ENCODE assay signal across 1 cellular context in the genomic region with DNA sequence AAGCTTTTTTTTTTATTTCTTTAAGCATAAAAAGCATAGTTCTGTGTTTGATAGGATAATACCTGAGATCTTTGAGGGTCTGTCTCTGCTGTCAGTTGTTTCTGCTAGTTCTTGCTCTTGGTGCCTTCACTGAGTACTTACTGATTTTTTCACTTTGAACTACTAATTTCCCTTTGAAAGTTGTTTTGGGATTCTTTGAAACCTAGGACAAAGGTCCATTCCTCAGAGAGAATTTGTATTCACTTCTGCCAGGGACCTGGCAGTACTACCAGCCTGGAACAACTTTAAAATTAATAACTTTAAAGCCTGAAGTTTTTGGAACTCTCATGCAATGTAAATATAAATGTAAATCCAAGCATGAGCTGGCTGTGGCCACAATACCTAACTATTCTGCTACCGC.
TF ChIP-seq lines count a peak whose summit lies in the region.

No MANE protein-coding gene starts in this region.

TF ChIP-seq in HepG2, 621 proteins besides CTCF, POLR2A, EP300 and RAD21 (continued from another document):
- TF ChIP-seq ZNF703 (CRISPR knock-in tag; IDR thresholded peaks at IDR 0.05; ENCODE audit: borderline replicate concordance) (no peak), TBL1XR1 (IDR thresholded peaks at IDR 0.05; ENCODE audit: borderline replicate concordance, low read length, partially characterized antibody) (no peak), ZNF17 (CRISPR knock-in tag; IDR thresholded peaks at IDR 0.05) (no peak), ELF3 (CRISPR knock-in tag; IDR thresholded peaks at IDR 0.05) (no peak), ZBTB3 (CRISPR knock-in tag; IDR thresholded peaks at IDR 0.05; ENCODE audit: borderline replicate concordance, low read depth) (no peak), SMARCE1 (IDR thresholded peaks at IDR 0.05; ENCODE audit: borderline replicate concordance) (no peak)
- TF ChIP-seq, protein P1, sequence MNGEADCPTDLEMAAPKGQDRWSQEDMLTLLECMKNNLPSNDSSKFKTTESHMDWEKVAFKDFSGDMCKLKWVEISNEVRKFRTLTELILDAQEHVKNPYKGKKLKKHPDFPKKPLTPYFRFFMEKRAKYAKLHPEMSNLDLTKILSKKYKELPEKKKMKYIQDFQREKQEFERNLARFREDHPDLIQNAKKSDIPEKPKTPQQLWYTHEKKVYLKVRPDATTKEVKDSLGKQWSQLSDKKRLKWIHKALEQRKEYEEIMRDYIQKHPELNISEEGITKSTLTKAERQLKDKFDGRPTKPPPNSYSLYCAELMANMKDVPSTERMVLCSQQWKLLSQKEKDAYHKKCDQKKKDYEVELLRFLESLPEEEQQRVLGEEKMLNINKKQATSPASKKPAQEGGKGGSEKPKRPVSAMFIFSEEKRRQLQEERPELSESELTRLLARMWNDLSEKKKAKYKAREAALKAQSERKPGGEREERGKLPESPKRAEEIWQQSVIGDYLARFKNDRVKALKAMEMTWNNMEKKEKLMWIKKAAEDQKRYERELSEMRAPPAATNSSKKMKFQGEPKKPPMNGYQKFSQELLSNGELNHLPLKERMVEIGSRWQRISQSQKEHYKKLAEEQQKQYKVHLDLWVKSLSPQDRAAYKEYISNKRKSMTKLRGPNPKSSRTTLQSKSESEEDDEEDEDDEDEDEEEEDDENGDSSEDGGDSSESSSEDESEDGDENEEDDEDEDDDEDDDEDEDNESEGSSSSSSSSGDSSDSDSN (CRISPR knock-in tag; IDR thresholded peaks at IDR 0.05) = no peak
- TF ChIP-seq, protein P2, sequence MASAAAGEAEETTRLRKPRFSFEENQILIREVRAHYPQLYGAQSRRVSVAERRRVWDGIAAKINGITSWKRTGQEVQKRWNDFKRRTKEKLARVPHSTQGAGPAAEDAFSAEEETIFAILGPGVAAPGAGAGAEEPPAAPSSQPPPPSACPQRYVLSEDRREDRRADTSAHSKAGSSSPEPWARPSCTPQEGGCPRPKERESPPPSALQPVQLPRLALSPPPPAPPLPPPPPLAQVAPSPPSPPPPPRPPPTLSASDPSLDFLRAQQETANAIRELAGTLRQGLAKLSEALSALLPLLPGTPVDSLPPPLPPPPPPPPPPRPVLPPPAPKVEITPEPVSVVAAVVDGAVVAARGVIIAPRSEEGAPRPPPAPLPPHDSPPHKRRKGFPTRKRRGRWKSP (CRISPR knock-in tag; IDR thresholded peaks at IDR 0.05) = no peak
- TF ChIP-seq, protein P3, sequence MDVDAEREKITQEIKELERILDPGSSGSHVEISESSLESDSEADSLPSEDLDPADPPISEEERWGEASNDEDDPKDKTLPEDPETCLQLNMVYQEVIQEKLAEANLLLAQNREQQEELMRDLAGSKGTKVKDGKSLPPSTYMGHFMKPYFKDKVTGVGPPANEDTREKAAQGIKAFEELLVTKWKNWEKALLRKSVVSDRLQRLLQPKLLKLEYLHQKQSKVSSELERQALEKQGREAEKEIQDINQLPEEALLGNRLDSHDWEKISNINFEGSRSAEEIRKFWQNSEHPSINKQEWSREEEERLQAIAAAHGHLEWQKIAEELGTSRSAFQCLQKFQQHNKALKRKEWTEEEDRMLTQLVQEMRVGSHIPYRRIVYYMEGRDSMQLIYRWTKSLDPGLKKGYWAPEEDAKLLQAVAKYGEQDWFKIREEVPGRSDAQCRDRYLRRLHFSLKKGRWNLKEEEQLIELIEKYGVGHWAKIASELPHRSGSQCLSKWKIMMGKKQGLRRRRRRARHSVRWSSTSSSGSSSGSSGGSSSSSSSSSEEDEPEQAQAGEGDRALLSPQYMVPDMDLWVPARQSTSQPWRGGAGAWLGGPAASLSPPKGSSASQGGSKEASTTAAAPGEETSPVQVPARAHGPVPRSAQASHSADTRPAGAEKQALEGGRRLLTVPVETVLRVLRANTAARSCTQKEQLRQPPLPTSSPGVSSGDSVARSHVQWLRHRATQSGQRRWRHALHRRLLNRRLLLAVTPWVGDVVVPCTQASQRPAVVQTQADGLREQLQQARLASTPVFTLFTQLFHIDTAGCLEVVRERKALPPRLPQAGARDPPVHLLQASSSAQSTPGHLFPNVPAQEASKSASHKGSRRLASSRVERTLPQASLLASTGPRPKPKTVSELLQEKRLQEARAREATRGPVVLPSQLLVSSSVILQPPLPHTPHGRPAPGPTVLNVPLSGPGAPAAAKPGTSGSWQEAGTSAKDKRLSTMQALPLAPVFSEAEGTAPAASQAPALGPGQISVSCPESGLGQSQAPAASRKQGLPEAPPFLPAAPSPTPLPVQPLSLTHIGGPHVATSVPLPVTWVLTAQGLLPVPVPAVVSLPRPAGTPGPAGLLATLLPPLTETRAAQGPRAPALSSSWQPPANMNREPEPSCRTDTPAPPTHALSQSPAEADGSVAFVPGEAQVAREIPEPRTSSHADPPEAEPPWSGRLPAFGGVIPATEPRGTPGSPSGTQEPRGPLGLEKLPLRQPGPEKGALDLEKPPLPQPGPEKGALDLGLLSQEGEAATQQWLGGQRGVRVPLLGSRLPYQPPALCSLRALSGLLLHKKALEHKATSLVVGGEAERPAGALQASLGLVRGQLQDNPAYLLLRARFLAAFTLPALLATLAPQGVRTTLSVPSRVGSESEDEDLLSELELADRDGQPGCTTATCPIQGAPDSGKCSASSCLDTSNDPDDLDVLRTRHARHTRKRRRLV (CRISPR knock-in tag; IDR thresholded peaks at IDR 0.05) = no peak
- TF ChIP-seq, protein P4, sequence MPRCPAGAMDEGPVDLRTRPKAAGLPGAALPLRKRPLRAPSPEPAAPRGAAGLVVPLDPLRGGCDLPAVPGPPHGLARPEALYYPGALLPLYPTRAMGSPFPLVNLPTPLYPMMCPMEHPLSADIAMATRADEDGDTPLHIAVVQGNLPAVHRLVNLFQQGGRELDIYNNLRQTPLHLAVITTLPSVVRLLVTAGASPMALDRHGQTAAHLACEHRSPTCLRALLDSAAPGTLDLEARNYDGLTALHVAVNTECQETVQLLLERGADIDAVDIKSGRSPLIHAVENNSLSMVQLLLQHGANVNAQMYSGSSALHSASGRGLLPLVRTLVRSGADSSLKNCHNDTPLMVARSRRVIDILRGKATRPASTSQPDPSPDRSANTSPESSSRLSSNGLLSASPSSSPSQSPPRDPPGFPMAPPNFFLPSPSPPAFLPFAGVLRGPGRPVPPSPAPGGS (CRISPR knock-in tag; IDR thresholded peaks at IDR 0.05) = no peak
- TF ChIP-seq, protein P5, sequence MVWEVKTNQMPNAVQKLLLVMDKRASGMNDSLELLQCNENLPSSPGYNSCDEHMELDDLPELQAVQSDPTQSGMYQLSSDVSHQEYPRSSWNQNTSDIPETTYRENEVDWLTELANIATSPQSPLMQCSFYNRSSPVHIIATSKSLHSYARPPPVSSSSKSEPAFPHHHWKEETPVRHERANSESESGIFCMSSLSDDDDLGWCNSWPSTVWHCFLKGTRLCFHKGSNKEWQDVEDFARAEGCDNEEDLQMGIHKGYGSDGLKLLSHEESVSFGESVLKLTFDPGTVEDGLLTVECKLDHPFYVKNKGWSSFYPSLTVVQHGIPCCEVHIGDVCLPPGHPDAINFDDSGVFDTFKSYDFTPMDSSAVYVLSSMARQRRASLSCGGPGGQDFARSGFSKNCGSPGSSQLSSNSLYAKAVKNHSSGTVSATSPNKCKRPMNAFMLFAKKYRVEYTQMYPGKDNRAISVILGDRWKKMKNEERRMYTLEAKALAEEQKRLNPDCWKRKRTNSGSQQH (CRISPR knock-in tag; IDR thresholded peaks at IDR 0.05; ENCODE audit: low read depth) = no peak
- TF ChIP-seq, protein P6, sequence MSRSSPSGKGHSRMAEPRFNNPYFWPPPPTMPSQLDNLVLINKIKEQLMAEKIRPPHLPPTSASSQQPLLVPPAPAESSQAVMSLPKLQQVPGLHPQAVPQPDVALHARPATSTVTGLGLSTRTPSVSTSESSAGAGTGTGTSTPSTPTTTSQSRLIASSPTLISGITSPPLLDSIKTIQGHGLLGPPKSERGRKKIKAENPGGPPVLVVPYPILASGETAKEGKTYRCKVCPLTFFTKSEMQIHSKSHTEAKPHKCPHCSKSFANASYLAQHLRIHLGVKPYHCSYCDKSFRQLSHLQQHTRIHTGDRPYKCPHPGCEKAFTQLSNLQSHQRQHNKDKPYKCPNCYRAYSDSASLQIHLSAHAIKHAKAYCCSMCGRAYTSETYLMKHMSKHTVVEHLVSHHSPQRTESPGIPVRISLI (CRISPR knock-in tag; IDR thresholded peaks at IDR 0.05; ENCODE audit: borderline replicate concordance) = no peak
- TF ChIP-seq, protein P7, sequence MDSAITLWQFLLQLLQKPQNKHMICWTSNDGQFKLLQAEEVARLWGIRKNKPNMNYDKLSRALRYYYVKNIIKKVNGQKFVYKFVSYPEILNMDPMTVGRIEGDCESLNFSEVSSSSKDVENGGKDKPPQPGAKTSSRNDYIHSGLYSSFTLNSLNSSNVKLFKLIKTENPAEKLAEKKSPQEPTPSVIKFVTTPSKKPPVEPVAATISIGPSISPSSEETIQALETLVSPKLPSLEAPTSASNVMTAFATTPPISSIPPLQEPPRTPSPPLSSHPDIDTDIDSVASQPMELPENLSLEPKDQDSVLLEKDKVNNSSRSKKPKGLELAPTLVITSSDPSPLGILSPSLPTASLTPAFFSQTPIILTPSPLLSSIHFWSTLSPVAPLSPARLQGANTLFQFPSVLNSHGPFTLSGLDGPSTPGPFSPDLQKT (CRISPR knock-in tag; IDR thresholded peaks at IDR 0.05; ENCODE audit: borderline replicate concordance) = no peak
